1 cellular context compared by ENCODE assay signal in genomic region chr4:176717237-176717636, GRCh38.
TF ChIP-seq lines count a peak whose summit lies in the region.

No MANE protein-coding gene starts in this region.

TF ChIP-seq in HCT116, 20 proteins besides CTCF, POLR2A, EP300 and RAD21 (continued from another document):
- TF ChIP-seq ZBTB33 (IDR thresholded peaks at IDR 0.05; ENCODE audit: extremely low read depth, insufficient replicate concordance, low read length) (no peak), ELF1 (IDR thresholded peaks at IDR 0.05; ENCODE audit: borderline replicate concordance, low read depth) (no peak), REST (IDR thresholded peaks at IDR 0.05; ENCODE audit: low read depth) (no peak)
